ENCODE assay signal across 13 cellular contexts in the genomic region with DNA sequence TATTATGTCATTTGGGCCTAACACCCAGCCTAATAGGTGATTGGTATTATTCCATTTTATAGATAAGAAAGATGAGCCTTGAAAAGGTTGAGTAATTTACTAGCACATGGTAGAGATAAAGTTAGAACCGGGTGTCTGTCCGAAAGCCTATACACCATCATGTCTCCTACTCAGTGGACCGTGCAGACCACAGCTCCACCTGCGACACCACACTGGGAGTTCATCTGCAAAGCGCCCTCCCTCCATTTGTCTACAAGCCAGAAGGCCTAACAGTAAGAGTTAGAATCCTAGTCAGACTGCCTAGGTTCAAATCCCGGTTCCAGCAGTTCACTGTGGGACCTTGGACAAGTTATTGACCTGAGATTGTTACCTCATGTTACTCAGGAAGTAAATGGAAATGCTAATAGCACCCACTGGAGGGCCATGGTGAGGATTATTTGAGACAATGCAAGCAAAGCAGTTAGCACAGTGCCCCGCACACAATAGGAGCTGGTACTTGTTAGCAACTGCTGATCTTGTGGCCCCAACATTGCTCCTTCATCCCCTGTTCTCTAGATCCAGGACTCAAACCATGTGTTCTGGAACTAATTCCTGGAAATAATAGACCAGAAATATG. TPM values are rescaled to one million over a fixed set of nuclear protein-coding genes. Genes with fewer than 3 reads are reported as not detected.
DNase-seq lines count a peak whose midpoint lies in the region; ATAC-seq, FAIRE-seq and TF ChIP-seq lines count a peak whose summit lies in the region.
"Had no signal": no experiment of that assay in that cellular context is flagged by ENCODE, and none has a peak within 500 bp of the region (broad histone marks: within the 10 kb centered on the region; RNA-seq: fewer than 3 reads in every experiment).

No MANE protein-coding gene starts in this region.

- H3K9me2 ChIP-seq in SU-DHL-6 (replicated peaks; ENCODE audit: insufficient read depth, low read length): no peaks in the 10 kb centered on the region
- H3K9me2 ChIP-seq in MM.1S (replicated peaks; ENCODE audit: insufficient read depth, low read length): no peaks in the 10 kb centered on the region

- H3K36me3 ChIP-seq in SU-DHL-6 (ENCODE audit: low read length): no peaks in the 10 kb centered on the region
- no peaks in the 10 kb centered on the region for H3K36me3 ChIP-seq in MM.1S (replicated peaks; ENCODE audit: insufficient read depth, low read length)

- H4K20me1 ChIP-seq in SU-DHL-6 (ENCODE audit: low read depth, low read length) (no peaks in the 10 kb centered on the region), MM.1S (ENCODE audit: insufficient read depth, low read length) (no peaks in the 10 kb centered on the region)

- ATAC-seq in GM19397 (IDR thresholded peaks at IDR 0.05; ENCODE audit: unreplicated experiment) (peak; percentile 53), HG02798 (IDR thresholded peaks at IDR 0.05; ENCODE audit: poor library complexity, unreplicated experiment) (peak; percentile 76)

- H3K4me3 ChIP-seq in SU-DHL-6 (ENCODE audit: insufficient read depth, low read length, poor library complexity, severe bottlenecking) (no peak overlapping the region), MM.1S (ENCODE audit: low read length) (no peak overlapping the region)
- H3K4me3 ChIP-seq: SK-N-MC had no signal

- H3K9ac ChIP-seq in SU-DHL-6 (ENCODE audit: low read length) (peak overlapping the region; percentile 26), MM.1S (ENCODE audit: low read length) (no peak overlapping the region)

- TF ChIP-seq CTCF in SU-DHL-6 (IDR thresholded peaks at IDR 0.05; ENCODE audit: insufficient read depth, low read length, poor library complexity, severe bottlenecking) (no peak), MM.1S (IDR thresholded peaks at IDR 0.05; ENCODE audit: low read length) (no peak)

- H3K4me2 ChIP-seq in SU-DHL-6 (ENCODE audit: low read depth, low read length, poor library complexity, severe bottlenecking) (peak overlapping the region; percentile 43), MM.1S (ENCODE audit: low read depth, low read length) (no peak overlapping the region)

- TF ChIP-seq POLR2A in GM12891 (IDR thresholded peaks at IDR 0.05; ENCODE audit: low read depth, low read length): no peak

- peak overlapping the region; percentile 5 for H2AFZ ChIP-seq in SU-DHL-6 (ENCODE audit: low read depth, low read length, severe bottlenecking)
- H2AFZ ChIP-seq in MM.1S (ENCODE audit: low read length): no peak overlapping the region

- DNase-seq in GM12891 (ENCODE audit: insufficient read length, low spot score) (no peak), MM.1S (no peak), RKO (ENCODE audit: low spot score) (no peak), NCI-H69 (lab: John Stamatoyannopoulos, UW) (no peak), GOT3 (lab: John Stamatoyannopoulos, UW) (no peak)
- DNase-seq: activated CD4-positive, alpha-beta T cell treated with anti-CD3 and anti-CD28 coated beads, Interleukin-2, amount 10 ng/mL, durations not matched to agents 24 days and 14 days; activated naive CD4-positive, alpha-beta T cell treated with anti-CD3 and anti-CD28 coated beads, Interleukin-2, amount 10 ng/mL, durations not matched to agents 7 days and 5 days; NCI-H1092 treated with DMSO at 0.1 percent for 48 hours; NCI-H82 had no signal

- H3F3A ChIP-seq in SU-DHL-6 (ENCODE audit: insufficient read depth) (peaks cover 15% of the 10 kb centered on the region), MM.1S (ENCODE audit: insufficient read depth, low read length) (no peaks in the 10 kb centered on the region)

- no peaks in the 10 kb centered on the region for H3K79me2 ChIP-seq in SU-DHL-6 (ENCODE audit: insufficient read depth, low read length)
- H3K79me2 ChIP-seq in MM.1S (ENCODE audit: low read length): no peaks in the 10 kb centered on the region

- H3K9me3 ChIP-seq in SU-DHL-6 (ENCODE audit: insufficient read depth, low read length) (no peaks in the 10 kb centered on the region), MM.1S (replicated peaks; ENCODE audit: insufficient read depth, low read length) (no peaks in the 10 kb centered on the region)

- H3K27me3 ChIP-seq in SU-DHL-6 (ENCODE audit: low read length) (no peaks in the 10 kb centered on the region), MM.1S (replicated peaks; ENCODE audit: insufficient read depth, low read length) (no peaks in the 10 kb centered on the region)

- H3K4me1 ChIP-seq in MM.1S (ENCODE audit: low read length): no peaks in the 10 kb centered on the region

- H3K27ac ChIP-seq in SU-DHL-6 (ENCODE audit: low read depth, low read length) (peak overlapping the region; percentile 69), MM.1S (ENCODE audit: low read length) (no peak overlapping the region)
- H3K27ac ChIP-seq: SK-N-MC had no signal

- FAIRE-seq in GM12891 (lab: Jason Lieb, UNC): peak; percentile 99

TF ChIP-seq in GM12891, 5 proteins besides CTCF, POLR2A, EP300 and RAD21:
- TF ChIP-seq SPI1 (IDR thresholded peaks at IDR 0.05; ENCODE audit: low read depth, low read length) (no peak), PAX5 (IDR thresholded peaks at IDR 0.05; ENCODE audit: insufficient read depth, low read length, severe bottlenecking) (peak; percentile 87), POLR2AphosphoS5 (IDR thresholded peaks at IDR 0.05; ENCODE audit: low read depth, low read length) (no peak)

RNA-seq across cellular contexts. Expression of gene ARMH1, which starts 20.5 kb away (rescaled TPM):
- 41.9 TPM for polyA plus RNA-seq in GM12891 (2012; ENCODE audit: low read depth, missing spikeins)

RNA-seq across cellular contexts. Expression of gene TMEM53, which starts 20.7 kb away (rescaled TPM):
- polyA plus RNA-seq in GM12891 (2012; ENCODE audit: low read depth, missing spikeins): 9.4 TPM

RNA-seq across cellular contexts. Expression of gene RNU5D-1, which starts 36.0 kb away (rescaled TPM):
- not detected for polyA plus RNA-seq in GM12891 (2012; ENCODE audit: low read depth, missing spikeins)

RNA-seq across cellular contexts. Expression of gene KIF2C, which starts 44.7 kb away (rescaled TPM):
- 36.3 TPM for polyA plus RNA-seq in GM12891 (2012; ENCODE audit: low read depth, missing spikeins)
